ENCODE assay signal across 2 cellular contexts in the genomic region with DNA sequence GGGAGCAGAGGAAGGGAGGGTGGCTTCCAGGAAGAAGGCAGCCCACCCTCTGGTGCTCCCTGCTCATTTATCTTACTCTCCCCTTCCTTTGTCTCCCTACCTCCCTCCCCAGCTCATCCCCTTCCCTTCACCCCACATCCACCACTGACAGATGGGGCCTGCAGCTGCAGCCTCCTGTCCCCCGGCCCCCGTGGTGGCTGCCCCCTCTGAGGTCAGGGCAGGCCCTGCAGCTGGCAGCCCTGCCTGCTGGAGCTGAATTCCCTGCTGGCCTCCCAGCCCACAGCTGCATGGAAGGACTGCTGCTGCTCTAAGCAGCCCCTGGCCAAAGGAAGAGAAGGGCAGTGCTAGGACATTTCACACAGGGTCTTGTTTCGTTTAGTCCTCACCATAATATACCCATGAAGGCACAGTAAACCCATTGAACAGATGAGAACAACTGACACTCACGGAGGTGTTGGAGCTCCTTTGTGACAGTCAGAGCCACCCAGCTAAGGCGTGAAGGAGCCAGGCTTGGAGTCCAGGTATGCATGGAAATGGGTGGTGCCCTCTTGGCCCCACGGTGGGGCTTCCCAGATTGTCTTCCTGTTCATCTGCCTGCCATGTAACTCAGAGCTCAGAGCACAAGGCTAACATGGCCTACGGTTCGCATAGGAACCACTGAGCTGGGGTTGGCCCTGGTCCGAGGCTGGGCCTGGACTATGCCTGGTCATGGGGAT.
A peak's percentile ranks its signal among the peaks of the same experiment; 100 is the strongest.
TF ChIP-seq lines count a peak whose summit lies in the region.

No MANE protein-coding gene starts in this region.

TF ChIP-seq in HepG2, 621 proteins besides CTCF, POLR2A, EP300 and RAD21:
- TF ChIP-seq ZNF629 (CRISPR knock-in tag; conservative IDR thresholded peaks at IDR 0.05) (0 out of 2 replicates have a peak, but pooled peaks have one; percentile 24), ZNF329 (CRISPR knock-in tag; IDR thresholded peaks at IDR 0.05; ENCODE audit: low read depth) (no peak)
TF ChIP-seq in HepG2: peak in this region for 1.

TF ChIP-seq in H1, 55 proteins besides CTCF, POLR2A, EP300 and RAD21:
- TF ChIP-seq SIX5 (IDR thresholded peaks at IDR 0.05; ENCODE audit: low read depth, low read length), result no peak
- TF ChIP-seq CHD7 (IDR thresholded peaks at IDR 0.05; ENCODE audit: insufficient replicate concordance, low read length), result no peak
- TF ChIP-seq KDM1A (IDR thresholded peaks at IDR 0.05; ENCODE audit: borderline replicate concordance, low read length), result no peak
- no peak for TF ChIP-seq BCL11A (IDR thresholded peaks at IDR 0.05; ENCODE audit: low read depth in 2 of 2, low read length in 2 of 2)
- no peak for TF ChIP-seq RBBP5 (IDR thresholded peaks at IDR 0.05; ENCODE audit: borderline replicate concordance, low read depth, low read length)
- no peak for TF ChIP-seq SP1 (IDR thresholded peaks at IDR 0.05; ENCODE audit: low read depth, low read length)
- TF ChIP-seq ZNF274 (IDR thresholded peaks at IDR 0.05; ENCODE audit: borderline replicate concordance, extremely low read depth, low read length), result no peak
- TF ChIP-seq CREB1 (IDR thresholded peaks at IDR 0.05), result no peak
- no peak for TF ChIP-seq CHD1 (IDR thresholded peaks at IDR 0.05; ENCODE audit: low read depth, low read length)
- TF ChIP-seq TAF7 (optimal IDR thresholded peaks at IDR 0.05; ENCODE audit: borderline replicate concordance, low read depth, low read length), result no peak
- TF ChIP-seq RFX5 (IDR thresholded peaks at IDR 0.05; ENCODE audit: borderline replicate concordance, low read depth, low read length), result no peak
- TF ChIP-seq MAFK (IDR thresholded peaks at IDR 0.05; ENCODE audit: low read depth, low read length), result no peak
- TF ChIP-seq ATF2 (IDR thresholded peaks at IDR 0.05; ENCODE audit: low read length), result no peak
- TF ChIP-seq FOSL1 (IDR thresholded peaks at IDR 0.05; ENCODE audit: insufficient read depth, low read depth, low read length), result no peak
- no peak for TF ChIP-seq CHD2 (IDR thresholded peaks at IDR 0.05; ENCODE audit: low read length)
